1 cellular context compared by ENCODE assay signal in genomic region chr5:72503888-72504491, GRCh38.
TF ChIP-seq lines count a peak whose summit lies in the region.

No MANE protein-coding gene starts in this region.

TF ChIP-seq in K562, 482 proteins besides CTCF, POLR2A, EP300 and RAD21 (continued from another document and continues in another):
- TF ChIP-seq, protein P1, sequence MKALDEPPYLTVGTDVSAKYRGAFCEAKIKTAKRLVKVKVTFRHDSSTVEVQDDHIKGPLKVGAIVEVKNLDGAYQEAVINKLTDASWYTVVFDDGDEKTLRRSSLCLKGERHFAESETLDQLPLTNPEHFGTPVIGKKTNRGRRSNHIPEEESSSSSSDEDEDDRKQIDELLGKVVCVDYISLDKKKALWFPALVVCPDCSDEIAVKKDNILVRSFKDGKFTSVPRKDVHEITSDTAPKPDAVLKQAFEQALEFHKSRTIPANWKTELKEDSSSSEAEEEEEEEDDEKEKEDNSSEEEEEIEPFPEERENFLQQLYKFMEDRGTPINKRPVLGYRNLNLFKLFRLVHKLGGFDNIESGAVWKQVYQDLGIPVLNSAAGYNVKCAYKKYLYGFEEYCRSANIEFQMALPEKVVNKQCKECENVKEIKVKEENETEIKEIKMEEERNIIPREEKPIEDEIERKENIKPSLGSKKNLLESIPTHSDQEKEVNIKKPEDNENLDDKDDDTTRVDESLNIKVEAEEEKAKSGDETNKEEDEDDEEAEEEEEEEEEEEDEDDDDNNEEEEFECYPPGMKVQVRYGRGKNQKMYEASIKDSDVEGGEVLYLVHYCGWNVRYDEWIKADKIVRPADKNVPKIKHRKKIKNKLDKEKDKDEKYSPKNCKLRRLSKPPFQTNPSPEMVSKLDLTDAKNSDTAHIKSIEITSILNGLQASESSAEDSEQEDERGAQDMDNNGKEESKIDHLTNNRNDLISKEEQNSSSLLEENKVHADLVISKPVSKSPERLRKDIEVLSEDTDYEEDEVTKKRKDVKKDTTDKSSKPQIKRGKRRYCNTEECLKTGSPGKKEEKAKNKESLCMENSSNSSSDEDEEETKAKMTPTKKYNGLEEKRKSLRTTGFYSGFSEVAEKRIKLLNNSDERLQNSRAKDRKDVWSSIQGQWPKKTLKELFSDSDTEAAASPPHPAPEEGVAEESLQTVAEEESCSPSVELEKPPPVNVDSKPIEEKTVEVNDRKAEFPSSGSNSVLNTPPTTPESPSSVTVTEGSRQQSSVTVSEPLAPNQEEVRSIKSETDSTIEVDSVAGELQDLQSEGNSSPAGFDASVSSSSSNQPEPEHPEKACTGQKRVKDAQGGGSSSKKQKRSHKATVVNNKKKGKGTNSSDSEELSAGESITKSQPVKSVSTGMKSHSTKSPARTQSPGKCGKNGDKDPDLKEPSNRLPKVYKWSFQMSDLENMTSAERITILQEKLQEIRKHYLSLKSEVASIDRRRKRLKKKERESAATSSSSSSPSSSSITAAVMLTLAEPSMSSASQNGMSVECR (CRISPR knock-in tag; IDR thresholded peaks at IDR 0.05), result no peak
- TF ChIP-seq ZNF445 (CRISPR knock-in tag; IDR thresholded peaks at IDR 0.05; ENCODE audit: low read depth) (no peak), RFX5 (IDR thresholded peaks at IDR 0.05; ENCODE audit: low read depth, low read length) (no peak), STAT6 (CRISPR knock-in tag; IDR thresholded peaks at IDR 0.05) (no peak), POLR2H (tag; IDR thresholded peaks at IDR 0.05; ENCODE audit: low read depth) (no peak), ZC3H4 (CRISPR knock-in tag; IDR thresholded peaks at IDR 0.05; ENCODE audit: borderline replicate concordance) (no peak), ZNF76 (CRISPR knock-in tag; IDR thresholded peaks at IDR 0.05; ENCODE audit: borderline replicate concordance) (no peak), SIRT6 (IDR thresholded peaks at IDR 0.05; ENCODE audit: low read depth, low read length) (no peak), E4F1 (CRISPR knock-in tag; IDR thresholded peaks at IDR 0.05; ENCODE audit: borderline replicate concordance) (no peak), ATF7 (IDR thresholded peaks at IDR 0.05) (no peak), PHF20 (IDR thresholded peaks at IDR 0.05; ENCODE audit: partially characterized antibody) (no peak), CBFA2T2 (conservative IDR thresholded peaks at IDR 0.05) (no peak), SRSF9 (IDR thresholded peaks at IDR 0.05; ENCODE audit: borderline replicate concordance, low read depth, low read length) (no peak), ZNF253 (CRISPR knock-in tag; conservative IDR thresholded peaks at IDR 0.05) (no peak), ZFX (CRISPR knock-in tag; IDR thresholded peaks at IDR 0.05) (no peak), ETV6 (IDR thresholded peaks at IDR 0.05; ENCODE audit: borderline replicate concordance in 1 of 2, low read depth in 2 of 2, low read length in 1 of 2) (no peak), ETV6 (CRISPR knock-in tag; IDR thresholded peaks at IDR 0.05; ENCODE audit: borderline replicate concordance) (no peak), PCBP2 (IDR thresholded peaks at IDR 0.05; ENCODE audit: low read depth, low read length, poor library complexity, severe bottlenecking) (no peak), MBD2 (IDR thresholded peaks at IDR 0.05; ENCODE audit: borderline replicate concordance, low read depth) (no peak), SLC30A9 (CRISPR knock-in tag; IDR thresholded peaks at IDR 0.05) (no peak), BRCA1 (IDR thresholded peaks at IDR 0.05) (no peak), BRCA1 (CRISPR knock-in tag; IDR thresholded peaks at IDR 0.05) (no peak), C11orf30 (IDR thresholded peaks at IDR 0.05; ENCODE audit: low read depth) (peak; percentile 92), NFYB (IDR thresholded peaks at IDR 0.05; ENCODE audit: extremely low read depth, insufficient read length) (no peak), SUPT5H (IDR thresholded peaks at IDR 0.05) (no peak)
- TF ChIP-seq, protein P2, sequence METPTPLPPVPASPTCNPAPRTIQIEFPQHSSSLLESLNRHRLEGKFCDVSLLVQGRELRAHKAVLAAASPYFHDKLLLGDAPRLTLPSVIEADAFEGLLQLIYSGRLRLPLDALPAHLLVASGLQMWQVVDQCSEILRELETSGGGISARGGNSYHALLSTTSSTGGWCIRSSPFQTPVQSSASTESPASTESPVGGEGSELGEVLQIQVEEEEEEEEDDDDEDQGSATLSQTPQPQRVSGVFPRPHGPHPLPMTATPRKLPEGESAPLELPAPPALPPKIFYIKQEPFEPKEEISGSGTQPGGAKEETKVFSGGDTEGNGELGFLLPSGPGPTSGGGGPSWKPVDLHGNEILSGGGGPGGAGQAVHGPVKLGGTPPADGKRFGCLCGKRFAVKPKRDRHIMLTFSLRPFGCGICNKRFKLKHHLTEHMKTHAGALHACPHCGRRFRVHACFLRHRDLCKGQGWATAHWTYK (CRISPR knock-in tag; IDR thresholded peaks at IDR 0.05), result no peak
- TF ChIP-seq, protein P3, sequence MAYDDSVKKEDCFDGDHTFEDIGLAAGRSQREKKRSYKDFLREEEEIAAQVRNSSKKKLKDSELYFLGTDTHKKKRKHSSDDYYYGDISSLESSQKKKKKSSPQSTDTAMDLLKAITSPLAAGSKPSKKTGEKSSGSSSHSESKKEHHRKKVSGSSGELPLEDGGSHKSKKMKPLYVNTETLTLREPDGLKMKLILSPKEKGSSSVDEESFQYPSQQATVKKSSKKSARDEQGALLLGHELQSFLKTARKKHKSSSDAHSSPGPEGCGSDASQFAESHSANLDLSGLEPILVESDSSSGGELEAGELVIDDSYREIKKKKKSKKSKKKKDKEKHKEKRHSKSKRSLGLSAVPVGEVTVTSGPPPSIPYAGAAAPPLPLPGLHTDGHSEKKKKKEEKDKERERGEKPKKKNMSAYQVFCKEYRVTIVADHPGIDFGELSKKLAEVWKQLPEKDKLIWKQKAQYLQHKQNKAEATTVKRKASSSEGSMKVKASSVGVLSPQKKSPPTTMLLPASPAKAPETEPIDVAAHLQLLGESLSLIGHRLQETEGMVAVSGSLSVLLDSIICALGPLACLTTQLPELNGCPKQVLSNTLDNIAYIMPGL (CRISPR knock-in tag; IDR thresholded peaks at IDR 0.05), result no peak
- TF ChIP-seq, protein P4, sequence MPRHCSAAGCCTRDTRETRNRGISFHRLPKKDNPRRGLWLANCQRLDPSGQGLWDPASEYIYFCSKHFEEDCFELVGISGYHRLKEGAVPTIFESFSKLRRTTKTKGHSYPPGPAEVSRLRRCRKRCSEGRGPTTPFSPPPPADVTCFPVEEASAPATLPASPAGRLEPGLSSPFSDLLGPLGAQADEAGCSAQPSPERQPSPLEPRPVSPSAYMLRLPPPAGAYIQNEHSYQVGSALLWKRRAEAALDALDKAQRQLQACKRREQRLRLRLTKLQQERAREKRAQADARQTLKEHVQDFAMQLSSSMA (CRISPR knock-in tag; IDR thresholded peaks at IDR 0.05), result no peak
- TF ChIP-seq, protein P5, sequence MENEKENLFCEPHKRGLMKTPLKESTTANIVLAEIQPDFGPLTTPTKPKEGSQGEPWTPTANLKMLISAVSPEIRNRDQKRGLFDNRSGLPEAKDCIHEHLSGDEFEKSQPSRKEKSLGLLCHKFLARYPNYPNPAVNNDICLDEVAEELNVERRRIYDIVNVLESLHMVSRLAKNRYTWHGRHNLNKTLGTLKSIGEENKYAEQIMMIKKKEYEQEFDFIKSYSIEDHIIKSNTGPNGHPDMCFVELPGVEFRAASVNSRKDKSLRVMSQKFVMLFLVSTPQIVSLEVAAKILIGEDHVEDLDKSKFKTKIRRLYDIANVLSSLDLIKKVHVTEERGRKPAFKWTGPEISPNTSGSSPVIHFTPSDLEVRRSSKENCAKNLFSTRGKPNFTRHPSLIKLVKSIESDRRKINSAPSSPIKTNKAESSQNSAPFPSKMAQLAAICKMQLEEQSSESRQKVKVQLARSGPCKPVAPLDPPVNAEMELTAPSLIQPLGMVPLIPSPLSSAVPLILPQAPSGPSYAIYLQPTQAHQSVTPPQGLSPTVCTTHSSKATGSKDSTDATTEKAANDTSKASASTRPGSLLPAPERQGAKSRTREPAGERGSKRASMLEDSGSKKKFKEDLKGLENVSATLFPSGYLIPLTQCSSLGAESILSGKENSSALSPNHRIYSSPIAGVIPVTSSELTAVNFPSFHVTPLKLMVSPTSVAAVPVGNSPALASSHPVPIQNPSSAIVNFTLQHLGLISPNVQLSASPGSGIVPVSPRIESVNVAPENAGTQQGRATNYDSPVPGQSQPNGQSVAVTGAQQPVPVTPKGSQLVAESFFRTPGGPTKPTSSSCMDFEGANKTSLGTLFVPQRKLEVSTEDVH (IDR thresholded peaks at IDR 0.05; ENCODE audit: low read depth, partially characterized antibody), result no peak
- TF ChIP-seq, protein P6, sequence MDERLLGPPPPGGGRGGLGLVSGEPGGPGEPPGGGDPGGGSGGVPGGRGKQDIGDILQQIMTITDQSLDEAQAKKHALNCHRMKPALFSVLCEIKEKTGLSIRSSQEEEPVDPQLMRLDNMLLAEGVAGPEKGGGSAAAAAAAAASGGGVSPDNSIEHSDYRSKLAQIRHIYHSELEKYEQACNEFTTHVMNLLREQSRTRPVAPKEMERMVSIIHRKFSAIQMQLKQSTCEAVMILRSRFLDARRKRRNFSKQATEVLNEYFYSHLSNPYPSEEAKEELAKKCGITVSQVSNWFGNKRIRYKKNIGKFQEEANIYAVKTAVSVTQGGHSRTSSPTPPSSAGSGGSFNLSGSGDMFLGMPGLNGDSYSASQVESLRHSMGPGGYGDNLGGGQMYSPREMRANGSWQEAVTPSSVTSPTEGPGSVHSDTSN (CRISPR knock-in tag; IDR thresholded peaks at IDR 0.05; ENCODE audit: low read depth), result no peak
- TF ChIP-seq, protein P6 (tag; conservative IDR thresholded peaks at IDR 0.05; ENCODE audit: low read depth), result no peak
- TF ChIP-seq, protein P7, sequence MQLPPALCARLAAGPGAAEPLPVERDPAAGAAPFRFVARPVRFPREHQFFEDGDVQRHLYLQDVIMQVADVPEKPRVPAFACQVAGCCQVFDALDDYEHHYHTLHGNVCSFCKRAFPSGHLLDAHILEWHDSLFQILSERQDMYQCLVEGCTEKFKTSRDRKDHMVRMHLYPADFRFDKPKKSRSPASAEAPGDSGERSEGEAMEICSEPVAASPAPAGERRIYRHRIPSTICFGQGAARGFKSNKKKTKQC (CRISPR knock-in tag; IDR thresholded peaks at IDR 0.05), result no peak
